18 cellular contexts compared by ENCODE assay signal in genomic region chr3:15458212-15458780, GRCh38. TPM values are rescaled to one million over a fixed set of nuclear protein-coding genes. Genes with fewer than 3 reads are reported as not detected.
DNase-seq lines count a peak whose midpoint lies in the region; ATAC-seq, FAIRE-seq and TF ChIP-seq lines count a peak whose summit lies in the region.
"Had no signal": no experiment of that assay in that cellular context is flagged by ENCODE, and none has a peak within 500 bp of the region (broad histone marks: within the 10 kb centered on the region; RNA-seq: fewer than 3 reads in every experiment).

No MANE protein-coding gene starts in this region.

- CTCF ChIA-PET in Caco-2 (lab: Charles Lee), result no interaction called here
- CTCF ChIA-PET in PC-3 (lab: Charles Lee), result no interaction called here
- CTCF ChIA-PET in HepG2 (lab: Yijun Ruan, JAX; ENCODE audit: low intra/inter-chr PET ratio, low total read pairs), result no interaction called here

- H4K20me1 ChIP-seq in PC-3 (ENCODE audit: low read length) (no peaks in the 10 kb centered on the region), HepG2 (ENCODE audit: insufficient read depth, low read length) (no peaks in the 10 kb centered on the region)

- FAIRE-seq in HepG2 (lab: Jason Lieb, UNC), result no peak
- no peak for FAIRE-seq in GM12892 (lab: Jason Lieb, UNC)
- FAIRE-seq: H54 had no signal

- H3K9me3 Mint-ChIP-seq in Caco-2 (ENCODE audit: unreplicated experiment), result no peaks in the 10 kb centered on the region
- H3K9me3 Mint-ChIP-seq: CD4-positive, alpha-beta memory T cell had no signal

- in situ Hi-C loops in HepG2 (cut with HindIII; ENCODE audit: extremely low pct_ligation_motif_present, low pct_unique_long_range_greater_than_20kb), result no loop called here

- TF ChIP-seq POLR2A in HepG2 (IDR thresholded peaks at IDR 0.05; ENCODE audit: insufficient read depth in 1 of 2, low read depth in 2 of 2, low read length in 2 of 2) (no peak), GM12892 (IDR thresholded peaks at IDR 0.05; ENCODE audit: low read depth, low read length) (no peak)

- H3K27me3 Mint-ChIP-seq in Caco-2 (ENCODE audit: insufficient read depth, unreplicated experiment), result peaks cover 5% of the 10 kb centered on the region
- H3K27me3 Mint-ChIP-seq: CD4-positive, alpha-beta memory T cell; T-cell had no signal

- H3K9me3 ChIP-seq in Caco-2, result no peaks in the 10 kb centered on the region
- H3K9me3 ChIP-seq in PC-3 (ENCODE audit: low read length), result no peaks in the 10 kb centered on the region
- no peaks in the 10 kb centered on the region for H3K9me3 ChIP-seq in HepG2 (ENCODE audit: low read length)
- H3K9me3 ChIP-seq: Peyer's patch had no signal

- H3K4me1 ChIP-seq in Caco-2, result peaks cover 5% of the 10 kb centered on the region
- H3K4me1 ChIP-seq in PC-3 (ENCODE audit: insufficient read depth, low read length), result no peaks in the 10 kb centered on the region
- H3K4me1 ChIP-seq in HepG2 (ENCODE audit: insufficient read depth, low read length), result peaks cover 7% of the 10 kb centered on the region
- H3K4me1 ChIP-seq: Peyer's patch had no signal

- POLR2A ChIA-PET in Caco-2 (lab: Charles Lee), result no interaction called here
- POLR2A ChIA-PET in PC-3 (lab: Charles Lee; ENCODE audit: unreplicated experiment), result no interaction called here
- POLR2A ChIA-PET in HepG2 (lab: Yijun Ruan, JAX), result no interaction called here

- TF ChIP-seq CTCF in Caco-2 (IDR thresholded peaks at IDR 0.05; ENCODE audit: insufficient read depth in 1 of 2, low read depth in 1 of 2, low read length in 1 of 2, severe bottlenecking in 1 of 2, unreplicated experiment in 1 of 2) (no peak), PC-3 (conservative IDR thresholded peaks at IDR 0.05; ENCODE audit: low read depth, low read length) (no peak), HepG2 (CRISPR knock-in tag; IDR thresholded peaks at IDR 0.05) (no peak)

- intact Hi-C loops in Caco-2 (cut with micrococcal nuclease; ENCODE audit: unreplicated experiment) (loop anchor here (10.0 kb wide), 1 partner anchor 97 kb away; no protein-coding TSS in a partner anchor), PC-3 (cut with micrococcal nuclease) (no loop called here), HepG2 (cut with micrococcal nuclease; ENCODE audit: unreplicated experiment) (no loop called here)

- 35% methylated on average over 7 of the region's 7 CpGs for WGBS in HepG2 (ENCODE audit: low lambda C conversion rate)

- H3F3A ChIP-seq in PC-3 (ENCODE audit: low read length, unreplicated experiment), result no peaks in the 10 kb centered on the region

- H3K9ac ChIP-seq in PC-3 (ENCODE audit: low read length), result no peak overlapping the region
- no peak overlapping the region for H3K9ac ChIP-seq in HepG2 (ENCODE audit: insufficient read depth, low read depth, low read length)

- ATAC-seq in PC-3, result peak; percentile 19; the same call in 1 of the 2 replicates
- ATAC-seq in HepG2, result peak; percentile 43
- no peak for ATAC-seq in HG03025 (IDR thresholded peaks at IDR 0.05; ENCODE audit: low FRiP score, unreplicated experiment)
- ATAC-seq: T-cell had no signal

- DNase-seq in AML-193 (lab: John Stamatoyannopoulos, UW) (peak; percentile 2 to 25), Caco-2 (peak; percentile 20 to 49), PC-3 (no peak), HepG2 (ENCODE audit: low spot score) (peak; percentile 12), GM03348 (ENCODE audit: low spot score) (no peak), GM12892 (ENCODE audit: insufficient read length) (no peak), SHP77 treated with DMSO at 0.1 percent for 48 hours (lab: John Stamatoyannopoulos, UW) (no peak)
- DNase-seq: CD4-positive, alpha-beta memory T cell; DMS 273 treated with DMSO at 0.1 percent for 48 hours; EL; NCI-H1930; NCI-H2171 treated with DMSO at 0.1 percent for 48 hours; NCI-H774; Peyer's patch; SHP77; T-cell had no signal

- peaks cover 6% of the 10 kb centered on the region for H3K4me1 Mint-ChIP-seq in Caco-2 (ENCODE audit: low read depth, unreplicated experiment)

- H3K27ac Mint-ChIP-seq in Caco-2 (ENCODE audit: unreplicated experiment), result no peak overlapping the region
- H3K27ac Mint-ChIP-seq: T-cell had no signal

- H3K79me2 ChIP-seq in PC-3 (ENCODE audit: low read length) (no peaks in the 10 kb centered on the region), HepG2 (ENCODE audit: insufficient read depth, low read length) (no peaks in the 10 kb centered on the region)

- no peak overlapping the region for H2AFZ ChIP-seq in PC-3 (ENCODE audit: low read length)
- H2AFZ ChIP-seq in HepG2 (ENCODE audit: low read length), result no peak overlapping the region

- no peak for TF ChIP-seq EP300 in HepG2 (IDR thresholded peaks at IDR 0.05; ENCODE audit: low read depth in 2 of 2, low read length in 2 of 2)
- no peak for TF ChIP-seq EP300 in HepG2 (CRISPR knock-in tag; IDR thresholded peaks at IDR 0.05; ENCODE audit: borderline replicate concordance)

- H3K36me3 ChIP-seq in Caco-2 (ENCODE audit: control insufficient read depth, insufficient read depth, low read length) (no peaks in the 10 kb centered on the region), PC-3 (ENCODE audit: low read depth, low read length) (no peaks in the 10 kb centered on the region), HepG2 (replicated peaks in 1 of 2; ENCODE audit: control insufficient read depth in 1 of 2, insufficient read depth in 2 of 2, low read length in 2 of 2) (no peaks in the 10 kb centered on the region)
- H3K36me3 ChIP-seq: Peyer's patch had no signal

- peaks cover 5% of the 10 kb centered on the region for H3K36me3 Mint-ChIP-seq in Caco-2 (ENCODE audit: insufficient read depth, unreplicated experiment)

- no peak for TF ChIP-seq RAD21 in HepG2 (CRISPR knock-in tag; IDR thresholded peaks at IDR 0.05)

- H3K4me3 ChIP-seq in Caco-2 (ENCODE audit: low read depth, low read length), result no peak overlapping the region
- no peak overlapping the region for H3K4me3 ChIP-seq in PC-3 (ENCODE audit: low read length)
- H3K4me3 ChIP-seq in HepG2 (replicated peaks in 1 of 3; ENCODE audit: insufficient read depth in 1 of 3, low read depth in 2 of 3, low read length in 3 of 3), result no peak overlapping the region; a peak in 1 of 6 replicates
- H3K4me3 ChIP-seq: Peyer's patch had no signal

- no peaks in the 10 kb centered on the region for H3K9me2 ChIP-seq in PC-3 (replicated peaks; ENCODE audit: low read length)

- no peaks in the 10 kb centered on the region for H3K27me3 ChIP-seq in Caco-2 (replicated peaks; ENCODE audit: control insufficient read depth, insufficient read depth, low read length)
- no peaks in the 10 kb centered on the region for H3K27me3 ChIP-seq in PC-3 (ENCODE audit: low read length)
- H3K27me3 ChIP-seq in HepG2 (ENCODE audit: control insufficient read depth in 1 of 2, insufficient read depth in 2 of 2, low read length in 2 of 2), result no peaks in the 10 kb centered on the region
- H3K27me3 ChIP-seq: Peyer's patch had no signal

- H3K4me2 ChIP-seq in PC-3 (ENCODE audit: low read length), result no peak overlapping the region
- peak overlapping the region; percentile 48 for H3K4me2 ChIP-seq in HepG2 (ENCODE audit: low read depth, low read length)

- no TSS peak for BruUV-seq in Caco-2 (replicated peaks; lab: Mats Ljungman, UMichigan)
- BruUV-seq in PC-3 (replicated peaks; lab: Mats Ljungman, UMichigan), result no TSS peak
- BruUV-seq in HepG2 (replicated peaks; lab: Mats Ljungman, UMichigan), result no TSS peak

- H3K4me3 Mint-ChIP-seq in Caco-2 (ENCODE audit: unreplicated experiment), result no peak overlapping the region
- H3K4me3 Mint-ChIP-seq: CD4-positive, alpha-beta memory T cell; T-cell had no signal

- H3K27ac ChIP-seq in PC-3 (ENCODE audit: low read length) (no peak overlapping the region), HepG2 (ENCODE audit: extremely low read length, insufficient read depth, low read length) (no peak overlapping the region)
- H3K27ac ChIP-seq: Peyer's patch had no signal

RNA-seq across cellular contexts. Expression of gene EAF1, which starts 30.9 kb away (rescaled TPM):
- total RNA-seq in Caco-2 (2022) (33.0 and 33.5 TPM in 2 replicates), PC-3 (2014; rRNA removed) (28.6 and 35.3 TPM in 2 replicates), HepG2 (2016; rRNA removed; fragmentation: Illumina TruSeq; extraction: Trizol) (30.0 and 38.5 TPM in 2 replicates)
- 2.7 and 2.8 TPM in 2 replicates for total RNA-seq in HepG2 (2016; cell fraction: cytosol; rRNA removed; fragmentation: Illumina TruSeq; extraction: Trizol; ENCODE audit: low read depth)
- 30.9 and 39.2 TPM in 2 replicates for total RNA-seq in HepG2 (2016; cell fraction: insoluble cytoplasmic fraction; rRNA removed; fragmentation: Illumina TruSeq; extraction: Trizol)
- total RNA-seq in HepG2 (2016; cell fraction: membrane; rRNA removed; fragmentation: Illumina TruSeq; extraction: Trizol), result 13.8 and 15.2 TPM in 2 replicates
- total RNA-seq in HepG2 (2016; cell fraction: nucleus; rRNA removed; fragmentation: Illumina TruSeq; extraction: Trizol), result 15.8 and 18.3 TPM in 2 replicates
- 8.1 and 8.4 TPM in 2 replicates for polyA plus RNA-seq in HepG2 (2011; rRNA removed)
- 7.9 and 8.6 TPM in 2 replicates for polyA plus RNA-seq in HepG2 (2011; cell fraction: cytosol; rRNA removed)
- polyA plus RNA-seq in HepG2 (2011; cell fraction: nucleus; rRNA removed), result 8.3 and 10.1 TPM in 2 replicates
- polyA plus RNA-seq in HepG2 (2012), result 13.2 and 13.9 TPM in 2 replicates
- polyA plus RNA-seq in HepG2 (2016; cell fraction: cytosol; fragmentation: Illumina TruSeq; extraction: Trizol; ENCODE audit: low read depth), result 0.75 and 0.85 TPM in 2 replicates
- polyA plus RNA-seq in HepG2 (2016; cell fraction: insoluble cytoplasmic fraction; fragmentation: Illumina TruSeq; extraction: Trizol; ENCODE audit: low read depth), result 26.3 and 27.8 TPM in 2 replicates
- polyA plus RNA-seq in HepG2 (2016; cell fraction: membrane; fragmentation: Illumina TruSeq; extraction: Trizol; ENCODE audit: low read depth), result 3.4 and 3.8 TPM in 2 replicates
- 20.2 and 20.4 TPM in 2 replicates for polyA plus RNA-seq in HepG2 (2016; cell fraction: nucleus; fragmentation: Illumina TruSeq; extraction: Trizol; ENCODE audit: insufficient read depth, low read depth)
- polyA minus RNA-seq in HepG2 (2011; rRNA and poly(A)+ RNA removed; ENCODE audit: low replicate concordance), result 14.7 and 20.2 TPM in 2 replicates
- polyA minus RNA-seq in HepG2 (2011; cell fraction: cytosol; rRNA and poly(A)+ RNA removed), result 14.6 and 16.9 TPM in 2 replicates
- 7.5 and 13.4 TPM in 2 replicates for polyA minus RNA-seq in HepG2 (2011; cell fraction: nucleus; rRNA and poly(A)+ RNA removed)
- 11.3 TPM for polyA plus RNA-seq in GM12892 (2012; ENCODE audit: missing spikeins)

RNA-seq across cellular contexts. Expression of gene METTL6, which starts 31.0 kb away (rescaled TPM):
- total RNA-seq in Caco-2 (2022) (18.5 and 18.9 TPM in 2 replicates), PC-3 (2014; rRNA removed) (22.4 and 27.5 TPM in 2 replicates), HepG2 (2016; rRNA removed; fragmentation: Illumina TruSeq; extraction: Trizol) (29.4 and 35.9 TPM in 2 replicates)
- total RNA-seq in HepG2 (2016; cell fraction: cytosol; rRNA removed; fragmentation: Illumina TruSeq; extraction: Trizol; ENCODE audit: low read depth), result 22.7 and 26.8 TPM in 2 replicates
- 27.2 and 36.6 TPM in 2 replicates for total RNA-seq in HepG2 (2016; cell fraction: insoluble cytoplasmic fraction; rRNA removed; fragmentation: Illumina TruSeq; extraction: Trizol)
- 24.1 and 24.6 TPM in 2 replicates for total RNA-seq in HepG2 (2016; cell fraction: membrane; rRNA removed; fragmentation: Illumina TruSeq; extraction: Trizol)
- 19.4 and 19.9 TPM in 2 replicates for total RNA-seq in HepG2 (2016; cell fraction: nucleus; rRNA removed; fragmentation: Illumina TruSeq; extraction: Trizol)
- 17.2 and 17.3 TPM in 2 replicates for polyA plus RNA-seq in HepG2 (2011; rRNA removed)
- 14.0 and 16.7 TPM in 2 replicates for polyA plus RNA-seq in HepG2 (2011; cell fraction: cytosol; rRNA removed)
- polyA plus RNA-seq in HepG2 (2011; cell fraction: nucleus; rRNA removed), result 8.0 and 10.6 TPM in 2 replicates
- polyA plus RNA-seq in HepG2 (2012), result 14.2 and 16.9 TPM in 2 replicates
- 8.7 and 10.2 TPM in 2 replicates for polyA plus RNA-seq in HepG2 (2016; cell fraction: cytosol; fragmentation: Illumina TruSeq; extraction: Trizol; ENCODE audit: low read depth)
- polyA plus RNA-seq in HepG2 (2016; cell fraction: insoluble cytoplasmic fraction; fragmentation: Illumina TruSeq; extraction: Trizol; ENCODE audit: low read depth), result 27.6 and 30.8 TPM in 2 replicates
- 10.9 and 14.1 TPM in 2 replicates for polyA plus RNA-seq in HepG2 (2016; cell fraction: membrane; fragmentation: Illumina TruSeq; extraction: Trizol; ENCODE audit: low read depth)
- 18.8 and 19.1 TPM in 2 replicates for polyA plus RNA-seq in HepG2 (2016; cell fraction: nucleus; fragmentation: Illumina TruSeq; extraction: Trizol; ENCODE audit: insufficient read depth, low read depth)
- 17.3 and 21.1 TPM in 2 replicates for polyA minus RNA-seq in HepG2 (2011; rRNA and poly(A)+ RNA removed; ENCODE audit: low replicate concordance)
- polyA minus RNA-seq in HepG2 (2011; cell fraction: cytosol; rRNA and poly(A)+ RNA removed), result 7.7 and 9.8 TPM in 2 replicates
- polyA minus RNA-seq in HepG2 (2011; cell fraction: nucleus; rRNA and poly(A)+ RNA removed), result 20.2 and 23.5 TPM in 2 replicates
- 14.8 TPM for polyA plus RNA-seq in GM12892 (2012; ENCODE audit: missing spikeins)

Comparison
In these comparisons a context has a peak if more than half of its experiments do, and no peak if none do; other contexts are left out.
1. DNase-seq: peak in AML-193 (2 of 2), Caco-2 (2 of 2) and HepG2 (single experiment); none in PC-3 (single experiment), GM03348 (single experiment), GM12892 (single experiment) and SHP77 treated with DMSO at 0.1 percent for 48 hours (single experiment).